9 cellular contexts compared by ENCODE assay signal in the genomic region with DNA sequence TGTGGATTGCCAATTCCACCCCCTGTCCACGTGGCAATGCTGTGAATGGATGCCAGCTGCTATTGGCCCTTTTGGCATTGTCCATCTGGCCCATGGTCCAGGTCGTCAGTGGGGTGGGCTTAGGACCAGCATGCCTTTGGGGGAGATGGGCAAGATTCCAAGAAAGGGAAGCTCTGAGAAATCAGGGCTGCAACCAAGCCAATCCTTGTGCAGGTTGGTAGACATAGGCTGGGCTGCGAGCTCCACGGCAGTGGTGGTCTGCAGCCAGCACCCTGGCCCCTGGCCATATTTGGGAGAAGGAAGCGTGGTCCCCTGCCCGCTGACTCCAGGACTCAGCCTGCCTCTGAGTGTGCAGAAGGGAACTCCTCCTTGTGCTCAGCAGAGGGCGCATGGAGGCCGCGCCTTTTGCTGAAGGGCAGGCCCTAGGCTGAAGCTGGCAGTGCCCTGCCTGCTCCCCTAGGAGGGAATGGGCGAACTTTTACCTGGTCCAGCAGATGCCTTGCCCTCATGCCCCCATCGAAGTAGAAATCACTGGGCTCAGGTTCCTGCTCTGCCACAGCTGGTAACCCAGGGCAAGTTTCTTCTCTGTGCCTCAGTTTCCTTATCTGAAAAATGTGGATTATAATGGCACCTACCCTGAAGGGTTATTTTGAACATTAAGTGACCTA. TPM values are rescaled to one million over a fixed set of nuclear protein-coding genes. Genes with fewer than 3 reads are reported as not detected.
DNase-seq lines count a peak whose midpoint lies in the region; ATAC-seq and TF ChIP-seq lines count a peak whose summit lies in the region.
"Had no signal": no experiment of that assay in that cellular context is flagged by ENCODE, and none has a peak within 500 bp of the region (broad histone marks: within the 10 kb centered on the region; RNA-seq: fewer than 3 reads in every experiment).

No MANE protein-coding gene starts in this region.

- H3K4me3 Mint-ChIP-seq in activated CD4-positive, alpha-beta T cell treated with anti-CD3 and anti-CD28 coated beads, Interleukin-2, amount 10 ng/mL, durations not matched to agents 7 days and 5 days: no peak overlapping the region

- H3K9me3 Mint-ChIP-seq in activated CD4-positive, alpha-beta T cell treated with anti-CD3 and anti-CD28 coated beads, Interleukin-2, amount 10 ng/mL, durations not matched to agents 7 days and 5 days: no peaks in the 10 kb centered on the region

- no peak overlapping the region for H3K27ac ChIP-seq in effector memory CD4-positive, alpha-beta T cell (ENCODE audit: insufficient read depth, low read length, poor library complexity, severe bottlenecking)

- H3K9me3 ChIP-seq in effector memory CD4-positive, alpha-beta T cell (ENCODE audit: control insufficient read depth, low read length): no peaks in the 10 kb centered on the region

- peak; percentile 92 for TF ChIP-seq CTCF in BJ (IDR thresholded peaks at IDR 0.05; ENCODE audit: insufficient read depth, low read depth, low read length)

- POLR2A ChIA-PET in BJ (lab: Charles Lee): no interaction called here
- POLR2A ChIA-PET in activated CD4-positive, alpha-beta T cell treated with anti-CD3 and anti-CD28 coated beads, Interleukin-2, amount 10 ng/mL, durations not matched to agents 7 days and 5 days (lab: Charles Lee): no interaction called here

- H3K36me3 Mint-ChIP-seq in activated CD4-positive, alpha-beta T cell treated with anti-CD3 and anti-CD28 coated beads, Interleukin-2, amount 10 ng/mL, durations not matched to agents 7 days and 5 days (ENCODE audit: low read depth): no peaks in the 10 kb centered on the region

- peaks cover 7% of the 10 kb centered on the region for H3K4me1 Mint-ChIP-seq in activated CD4-positive, alpha-beta T cell treated with anti-CD3 and anti-CD28 coated beads, Interleukin-2, amount 10 ng/mL, durations not matched to agents 7 days and 5 days

- peaks cover 40% of the 10 kb centered on the region for H3K27me3 Mint-ChIP-seq in activated CD4-positive, alpha-beta T cell treated with anti-CD3 and anti-CD28 coated beads, Interleukin-2, amount 10 ng/mL, durations not matched to agents 7 days and 5 days

- H3K4me1 ChIP-seq in effector memory CD4-positive, alpha-beta T cell (ENCODE audit: control insufficient read depth, insufficient read depth, low read length, poor library complexity, severe bottlenecking): peaks cover 6% of the 10 kb centered on the region

- H3K4me3 ChIP-seq in BJ (ENCODE audit: low read depth, low read length): no peak overlapping the region
- no peak overlapping the region for H3K4me3 ChIP-seq in effector memory CD4-positive, alpha-beta T cell (ENCODE audit: insufficient read depth, low read depth, low read length, poor library complexity, severe bottlenecking)

- H3K27me3 ChIP-seq in BJ (ENCODE audit: control insufficient read depth, insufficient read depth, low read length): peaks cover 5% of the 10 kb centered on the region
- peaks cover 12% of the 10 kb centered on the region for H3K27me3 ChIP-seq in effector memory CD4-positive, alpha-beta T cell (replicated peaks; ENCODE audit: control insufficient read depth, insufficient read depth, low read length, poor library complexity, severe bottlenecking)

- DNase-seq in BJ (ENCODE audit: low read depth): no peak
- DNase-seq in NCI-H446 (lab: John Stamatoyannopoulos, UW): peak; percentile 45 to 78
- DNase-seq in activated CD4-positive, alpha-beta T cell treated with anti-CD3 and anti-CD28 coated beads, Interleukin-2, amount 10 ng/mL, durations not matched to agents 7 days and 5 days: peak; percentile 68
- DNase-seq in effector memory CD4-positive, alpha-beta T cell: peak in 2 of 3 donors; percentile 22 to 29
- DNase-seq in mesenteric fat pad (ENCODE audit: low spot score): peak; percentile 89
- DNase-seq in stromal cell of bone marrow (ENCODE audit: low read depth): peak; percentile 54

- no peaks in the 10 kb centered on the region for H3K36me3 ChIP-seq in BJ (ENCODE audit: control insufficient read depth, insufficient read depth, low read length)
- no peaks in the 10 kb centered on the region for H3K36me3 ChIP-seq in effector memory CD4-positive, alpha-beta T cell (ENCODE audit: control insufficient read depth, insufficient read depth, low read length)

- CTCF ChIA-PET in BJ (lab: Yijun Ruan, JAX): interaction anchor here (0.6 to 8.6 kb wide), 54 partner anchors 9 to 1277 kb away, joined by 3 to 144 read pairs (median 5); a partner anchor contains a TSS
- CTCF ChIA-PET in activated CD4-positive, alpha-beta T cell treated with anti-CD3 and anti-CD28 coated beads, Interleukin-2, amount 10 ng/mL, durations not matched to agents 7 days and 5 days (lab: Charles Lee): interaction anchor here (0.7 to 3.1 kb wide), 12 partner anchors 9 to 295 kb away, joined by 3 to 19 read pairs (median 5); no protein-coding TSS in a partner anchor

- H3K27ac Mint-ChIP-seq in activated CD4-positive, alpha-beta T cell treated with anti-CD3 and anti-CD28 coated beads, Interleukin-2, amount 10 ng/mL, durations not matched to agents 7 days and 5 days: no peak overlapping the region

- ATAC-seq in GM18868 (IDR thresholded peaks at IDR 0.05; ENCODE audit: unreplicated experiment) (peak; percentile 63), HG03135 (IDR thresholded peaks at IDR 0.05; ENCODE audit: unreplicated experiment) (peak; percentile 52)

RNA-seq across cellular contexts. Expression of a gene that starts 5.4 kb away (rescaled TPM):
- polyA plus RNA-seq in BJ (2011; rRNA removed): 14.9 and 22.9 TPM in 2 replicates
- 4.9 and 5.8 TPM in 2 replicates for polyA minus RNA-seq in BJ (2011; rRNA and poly(A)+ RNA removed)
- total RNA-seq in activated CD4-positive, alpha-beta T cell treated with anti-CD3 and anti-CD28 coated beads, Interleukin-2, amount 10 ng/mL, durations not matched to agents 7 days and 5 days: under 1 TPM; 0.12 to 0.44 TPM
- total RNA-seq in mesenteric fat pad: 38.6 TPM

RNA-seq across cellular contexts. Expression of a gene that starts 24.7 kb away (rescaled TPM):
- polyA plus RNA-seq in BJ (2011; rRNA removed): not detected in 2 replicates
- polyA minus RNA-seq in BJ (2011; rRNA and poly(A)+ RNA removed): not detected in 2 replicates
- total RNA-seq in activated CD4-positive, alpha-beta T cell treated with anti-CD3 and anti-CD28 coated beads, Interleukin-2, amount 10 ng/mL, durations not matched to agents 7 days and 5 days: not detected
- total RNA-seq in mesenteric fat pad: not detected
- total RNA-seq: skeletal muscle tissue had no signal

Comparison
In these comparisons a context has a peak if more than half of its experiments do, and no peak if none do; other contexts are left out.
1. RNA of a gene that starts 5.4 kb away (total RNA-seq): 38.6 TPM in mesenteric fat pad (single experiment); 0.12 to 0.44 TPM in activated CD4-positive, alpha-beta T cell treated with anti-CD3 and anti-CD28 coated beads, Interleukin-2, amount 10 ng/mL, durations not matched to agents 7 days and 5 days; every median in the first group is over 10 times any median in the second.